1 cellular context compared by ENCODE assay signal in the genomic region with DNA sequence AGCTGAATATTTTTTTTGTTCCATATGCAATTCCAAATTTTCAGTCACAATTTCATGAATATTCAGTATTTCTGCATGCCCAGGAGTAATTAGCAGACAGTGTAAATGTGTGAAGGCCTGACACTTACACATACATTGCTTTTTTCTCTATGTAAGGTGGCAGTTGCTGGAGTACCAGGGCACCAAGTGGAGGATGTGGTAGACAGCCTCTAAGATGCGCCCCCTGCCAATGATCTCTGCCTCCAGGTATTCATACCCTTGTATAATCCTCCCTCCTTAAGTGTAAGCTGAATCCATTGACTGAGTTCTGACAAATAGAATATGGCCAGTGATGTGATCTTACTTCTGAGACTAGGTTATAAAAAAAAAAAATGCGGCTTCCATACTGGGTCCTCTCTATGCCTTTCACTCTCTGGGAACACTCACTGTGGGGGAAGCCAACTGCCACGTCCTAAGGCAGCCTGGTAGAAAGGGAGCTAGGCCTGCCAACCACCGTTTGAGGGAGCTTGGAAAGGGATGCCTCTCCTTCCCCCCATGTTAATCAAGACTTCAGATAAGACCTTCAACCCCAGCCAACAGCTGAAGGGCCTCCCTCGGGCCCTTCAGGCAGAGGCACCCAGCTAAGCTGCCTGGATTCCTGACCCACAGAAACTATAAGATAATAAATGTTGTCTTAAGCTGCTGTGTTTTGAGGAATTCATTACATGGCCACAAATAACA.
TF ChIP-seq lines count a peak whose summit lies in the region.

No MANE protein-coding gene starts in this region.

TF ChIP-seq in GM23338, 12 proteins besides CTCF, POLR2A, EP300 and RAD21 (continued from another document):
- TF ChIP-seq, protein P1, sequence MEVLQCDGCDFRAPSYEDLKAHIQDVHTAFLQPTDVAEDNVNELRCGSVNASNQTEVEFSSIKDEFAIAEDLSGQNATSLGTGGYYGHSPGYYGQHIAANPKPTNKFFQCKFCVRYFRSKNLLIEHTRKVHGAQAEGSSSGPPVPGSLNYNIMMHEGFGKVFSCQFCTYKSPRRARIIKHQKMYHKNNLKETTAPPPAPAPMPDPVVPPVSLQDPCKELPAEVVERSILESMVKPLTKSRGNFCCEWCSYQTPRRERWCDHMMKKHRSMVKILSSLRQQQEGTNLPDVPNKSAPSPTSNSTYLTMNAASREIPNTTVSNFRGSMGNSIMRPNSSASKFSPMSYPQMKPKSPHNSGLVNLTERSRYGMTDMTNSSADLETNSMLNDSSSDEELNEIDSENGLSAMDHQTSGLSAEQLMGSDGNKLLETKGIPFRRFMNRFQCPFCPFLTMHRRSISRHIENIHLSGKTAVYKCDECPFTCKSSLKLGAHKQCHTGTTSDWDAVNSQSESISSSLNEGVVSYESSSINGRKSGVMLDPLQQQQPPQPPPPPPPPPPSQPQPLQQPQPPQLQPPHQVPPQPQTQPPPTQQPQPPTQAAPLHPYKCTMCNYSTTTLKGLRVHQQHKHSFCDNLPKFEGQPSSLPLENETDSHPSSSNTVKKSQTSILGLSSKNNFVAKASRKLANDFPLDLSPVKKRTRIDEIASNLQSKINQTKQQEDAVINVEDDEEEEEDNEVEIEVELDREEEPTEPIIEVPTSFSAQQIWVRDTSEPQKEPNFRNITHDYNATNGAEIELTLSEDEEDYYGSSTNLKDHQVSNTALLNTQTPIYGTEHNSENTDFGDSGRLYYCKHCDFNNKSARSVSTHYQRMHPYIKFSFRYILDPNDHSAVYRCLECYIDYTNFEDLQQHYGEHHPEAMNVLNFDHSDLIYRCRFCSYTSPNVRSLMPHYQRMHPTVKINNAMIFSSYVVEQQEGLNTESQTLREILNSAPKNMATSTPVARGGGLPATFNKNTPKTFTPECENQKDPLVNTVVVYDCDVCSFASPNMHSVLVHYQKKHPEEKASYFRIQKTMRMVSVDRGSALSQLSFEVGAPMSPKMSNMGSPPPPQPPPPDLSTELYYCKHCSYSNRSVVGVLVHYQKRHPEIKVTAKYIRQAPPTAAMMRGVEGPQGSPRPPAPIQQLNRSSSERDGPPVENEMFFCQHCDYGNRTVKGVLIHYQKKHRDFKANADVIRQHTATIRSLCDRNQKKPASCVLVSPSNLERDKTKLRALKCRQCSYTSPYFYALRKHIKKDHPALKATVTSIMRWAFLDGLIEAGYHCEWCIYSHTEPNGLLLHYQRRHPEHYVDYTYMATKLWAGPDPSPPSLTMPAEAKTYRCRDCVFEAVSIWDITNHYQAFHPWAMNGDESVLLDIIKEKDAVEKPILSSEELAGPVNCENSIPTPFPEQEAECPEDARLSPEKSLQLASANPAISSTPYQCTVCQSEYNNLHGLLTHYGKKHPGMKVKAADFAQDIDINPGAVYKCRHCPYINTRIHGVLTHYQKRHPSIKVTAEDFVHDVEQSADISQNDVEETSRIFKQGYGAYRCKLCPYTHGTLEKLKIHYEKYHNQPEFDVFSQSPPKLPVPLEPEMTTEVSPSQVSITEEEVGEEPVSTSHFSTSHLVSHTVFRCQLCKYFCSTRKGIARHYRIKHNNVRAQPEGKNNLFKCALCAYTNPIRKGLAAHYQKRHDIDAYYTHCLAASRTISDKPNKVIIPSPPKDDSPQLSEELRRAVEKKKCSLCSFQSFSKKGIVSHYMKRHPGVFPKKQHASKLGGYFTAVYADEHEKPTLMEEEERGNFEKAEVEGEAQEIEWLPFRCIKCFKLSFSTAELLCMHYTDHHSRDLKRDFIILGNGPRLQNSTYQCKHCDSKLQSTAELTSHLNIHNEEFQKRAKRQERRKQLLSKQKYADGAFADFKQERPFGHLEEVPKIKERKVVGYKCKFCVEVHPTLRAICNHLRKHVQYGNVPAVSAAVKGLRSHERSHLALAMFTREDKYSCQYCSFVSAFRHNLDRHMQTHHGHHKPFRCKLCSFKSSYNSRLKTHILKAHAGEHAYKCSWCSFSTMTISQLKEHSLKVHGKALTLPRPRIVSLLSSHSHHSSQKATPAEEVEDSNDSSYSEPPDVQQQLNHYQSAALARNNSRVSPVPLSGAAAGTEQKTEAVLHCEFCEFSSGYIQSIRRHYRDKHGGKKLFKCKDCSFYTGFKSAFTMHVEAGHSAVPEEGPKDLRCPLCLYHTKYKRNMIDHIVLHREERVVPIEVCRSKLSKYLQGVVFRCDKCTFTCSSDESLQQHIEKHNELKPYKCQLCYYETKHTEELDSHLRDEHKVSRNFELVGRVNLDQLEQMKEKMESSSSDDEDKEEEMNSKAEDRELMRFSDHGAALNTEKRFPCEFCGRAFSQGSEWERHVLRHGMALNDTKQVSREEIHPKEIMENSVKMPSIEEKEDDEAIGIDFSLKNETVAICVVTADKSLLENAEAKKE (CRISPR knock-in tag; IDR thresholded peaks at IDR 0.05), result no peak
- TF ChIP-seq NANOG (IDR thresholded peaks at IDR 0.05; ENCODE audit: borderline replicate concordance) (no peak), STAT1 (IDR thresholded peaks at IDR 0.05; ENCODE audit: unreplicated experiment) (no peak), EZH2 (IDR thresholded peaks at IDR 0.05; ENCODE audit: low read depth, unreplicated experiment) (no peak), ZNF114 (CRISPR knock-in tag; IDR thresholded peaks at IDR 0.05) (no peak)
- TF ChIP-seq, protein P2, sequence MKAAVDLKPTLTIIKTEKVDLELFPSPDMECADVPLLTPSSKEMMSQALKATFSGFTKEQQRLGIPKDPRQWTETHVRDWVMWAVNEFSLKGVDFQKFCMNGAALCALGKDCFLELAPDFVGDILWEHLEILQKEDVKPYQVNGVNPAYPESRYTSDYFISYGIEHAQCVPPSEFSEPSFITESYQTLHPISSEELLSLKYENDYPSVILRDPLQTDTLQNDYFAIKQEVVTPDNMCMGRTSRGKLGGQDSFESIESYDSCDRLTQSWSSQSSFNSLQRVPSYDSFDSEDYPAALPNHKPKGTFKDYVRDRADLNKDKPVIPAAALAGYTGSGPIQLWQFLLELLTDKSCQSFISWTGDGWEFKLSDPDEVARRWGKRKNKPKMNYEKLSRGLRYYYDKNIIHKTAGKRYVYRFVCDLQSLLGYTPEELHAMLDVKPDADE (IDR thresholded peaks at IDR 0.05), result no peak
